Comparison of ENCODE assay signal across 1 cellular context in the genomic region with DNA sequence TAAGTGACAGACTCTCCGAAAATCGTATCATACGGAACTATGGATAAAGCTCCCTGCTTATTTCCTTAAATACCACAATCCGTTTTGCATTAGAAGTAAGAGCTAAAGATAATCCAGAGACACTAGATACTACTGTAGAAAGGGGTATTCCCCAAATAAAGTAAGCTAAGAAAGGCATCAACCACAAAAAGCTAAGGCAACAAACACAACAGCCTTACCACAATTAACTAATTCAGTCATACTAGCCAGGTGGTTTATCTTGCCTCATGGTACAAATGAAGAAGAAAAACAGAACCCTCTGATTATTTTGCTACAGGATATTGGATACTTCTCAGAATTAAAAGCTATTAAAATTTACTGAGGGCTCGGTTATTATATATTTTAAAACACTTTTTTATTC.
TF ChIP-seq lines count a peak whose summit lies in the region.

No MANE protein-coding gene starts in this region.

TF ChIP-seq in GM12878, 131 proteins besides CTCF, POLR2A, EP300 and RAD21 (continued from another document):
- TF ChIP-seq STAT3 (IDR thresholded peaks at IDR 0.05; ENCODE audit: low read depth, low read length) (peak; percentile 91; the same call in 1 of the 2 replicates), NFIC (IDR thresholded peaks at IDR 0.05; ENCODE audit: low read depth, low read length) (peak; percentile 97), RFX5 (IDR thresholded peaks at IDR 0.05; ENCODE audit: low read depth, low read length) (no peak), TCF7 (IDR thresholded peaks at IDR 0.05; ENCODE audit: borderline replicate concordance) (peak; percentile 67; the same call in 1 of the 2 replicates), EGR1 (IDR thresholded peaks at IDR 0.05; ENCODE audit: borderline replicate concordance in 1 of 2, low read depth in 2 of 2, low read length in 2 of 2) (no peak)
- TF ChIP-seq, protein P1, sequence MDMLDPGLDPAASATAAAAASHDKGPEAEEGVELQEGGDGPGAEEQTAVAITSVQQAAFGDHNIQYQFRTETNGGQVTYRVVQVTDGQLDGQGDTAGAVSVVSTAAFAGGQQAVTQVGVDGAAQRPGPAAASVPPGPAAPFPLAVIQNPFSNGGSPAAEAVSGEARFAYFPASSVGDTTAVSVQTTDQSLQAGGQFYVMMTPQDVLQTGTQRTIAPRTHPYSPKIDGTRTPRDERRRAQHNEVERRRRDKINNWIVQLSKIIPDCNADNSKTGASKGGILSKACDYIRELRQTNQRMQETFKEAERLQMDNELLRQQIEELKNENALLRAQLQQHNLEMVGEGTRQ (IDR thresholded peaks at IDR 0.05; ENCODE audit: borderline replicate concordance, low read depth, low read length) = no peak
